Comparison of ENCODE assay signal across 20 cellular contexts in genomic region chrX:77342028-77342427, GRCh38.
"Had no signal": no experiment of that assay in that cellular context is flagged by ENCODE, and none has a peak within 500 bp of the region (broad histone marks: within the 10 kb centered on the region; RNA-seq: fewer than 3 reads in every experiment).

No MANE protein-coding gene starts in this region.

- DNase-seq: activated CD4-positive, alpha-beta T cell treated with anti-CD3 and anti-CD28 coated beads, Interleukin-2, amount 10 ng/mL, durations not matched to agents 7 days and 5 days; activated CD8-positive, alpha-beta memory T cell treated with anti-CD3 and anti-CD28 coated beads for 24 hours; activated naive CD8-positive, alpha-beta T cell treated with anti-CD3 and anti-CD28 coated beads, Interleukin-2, amount 10 ng/mL, durations not matched to agents 7 days and 5 days; dermis blood vessel endothelial cell; erythroblast; hypothalamus; immature natural killer cell; midbrain; naive B cell; retina; small intestine; stimulated activated CD4-positive, alpha-beta T cell treated with anti-CD3 and anti-CD28 coated beads, Interleukin-4, amount 100 ng/mL, for 24 hours; stimulated activated naive CD4-positive, alpha-beta T cell treated with Interleukin-2 at 50 U/mL for 16 hours; substantia nigra; uterus had no signal

- H3K9ac ChIP-seq: parathyroid adenoma had no signal

- H3K36me3 ChIP-seq: neutrophil, tibial nerve, uterus had no signal

- H3K9me3 Mint-ChIP-seq: activated CD4-positive, alpha-beta T cell treated with anti-CD3 and anti-CD28 coated beads, Interleukin-2, amount 10 ng/mL, durations not matched to agents 7 days and 5 days; activated naive CD8-positive, alpha-beta T cell treated with anti-CD3 and anti-CD28 coated beads, Interleukin-2, amount 10 ng/mL, durations not matched to agents 7 days and 5 days; activated T-helper 1 cell treated with anti-CD3 and anti-CD28 coated beads, Interleukin-12 subunit alpha, Interleukin-12 subunit beta, Interleukin-2, Interleukin-4 antibody, amounts not matched to agents 30 ng/mL and 10 ng/mL and 1 ng/mL, durations not matched to agents 14 hours and 24 hours and 36 hours; immature natural killer cell had no signal

- H3K4me1 Mint-ChIP-seq: activated CD4-positive, alpha-beta T cell treated with anti-CD3 and anti-CD28 coated beads, Interleukin-2, amount 10 ng/mL, durations not matched to agents 7 days and 5 days; activated naive CD8-positive, alpha-beta T cell treated with anti-CD3 and anti-CD28 coated beads, Interleukin-2, amount 10 ng/mL, durations not matched to agents 7 days and 5 days; immature natural killer cell; naive B cell had no signal

- H3K4me1 ChIP-seq: parathyroid adenoma, tibial nerve, uterus had no signal

- H3K36me3 Mint-ChIP-seq: activated naive CD8-positive, alpha-beta T cell treated with anti-CD3 and anti-CD28 coated beads, Interleukin-2, amount 10 ng/mL, durations not matched to agents 7 days and 5 days; immature natural killer cell; naive B cell had no signal

- H3K27me3 ChIP-seq: neutrophil, tibial nerve, uterus had no signal

- H3K27ac Mint-ChIP-seq: activated CD4-positive, alpha-beta T cell treated with anti-CD3 and anti-CD28 coated beads, Interleukin-2, amount 10 ng/mL, durations not matched to agents 7 days and 5 days; activated naive CD8-positive, alpha-beta T cell treated with anti-CD3 and anti-CD28 coated beads, Interleukin-2, amount 10 ng/mL, durations not matched to agents 7 days and 5 days; activated T-helper 1 cell treated with anti-CD3 and anti-CD28 coated beads, Interleukin-12 subunit alpha, Interleukin-12 subunit beta, Interleukin-2, Interleukin-4 antibody, amounts not matched to agents 30 ng/mL and 10 ng/mL and 1 ng/mL, durations not matched to agents 14 hours and 24 hours and 36 hours; immature natural killer cell; naive B cell had no signal

- H3K4me3 Mint-ChIP-seq: activated CD4-positive, alpha-beta T cell treated with anti-CD3 and anti-CD28 coated beads, Interleukin-2, amount 10 ng/mL, durations not matched to agents 7 days and 5 days; activated naive CD8-positive, alpha-beta T cell treated with anti-CD3 and anti-CD28 coated beads, Interleukin-2, amount 10 ng/mL, durations not matched to agents 7 days and 5 days; activated T-helper 1 cell treated with anti-CD3 and anti-CD28 coated beads, Interleukin-12 subunit alpha, Interleukin-12 subunit beta, Interleukin-2, Interleukin-4 antibody, amounts not matched to agents 30 ng/mL and 10 ng/mL and 1 ng/mL, durations not matched to agents 14 hours and 24 hours and 36 hours; immature natural killer cell; naive B cell had no signal

- H3K27ac ChIP-seq: neutrophil, parathyroid adenoma, tibial nerve, uterus had no signal

- H3K27me3 Mint-ChIP-seq: activated CD4-positive, alpha-beta T cell treated with anti-CD3 and anti-CD28 coated beads, Interleukin-2, amount 10 ng/mL, durations not matched to agents 7 days and 5 days; naive B cell had no signal

- H3K9me3 ChIP-seq: neutrophil, tibial nerve, uterus had no signal

- H3K4me3 ChIP-seq: lung, tibial nerve, uterus had no signal
